In the genomic region with DNA sequence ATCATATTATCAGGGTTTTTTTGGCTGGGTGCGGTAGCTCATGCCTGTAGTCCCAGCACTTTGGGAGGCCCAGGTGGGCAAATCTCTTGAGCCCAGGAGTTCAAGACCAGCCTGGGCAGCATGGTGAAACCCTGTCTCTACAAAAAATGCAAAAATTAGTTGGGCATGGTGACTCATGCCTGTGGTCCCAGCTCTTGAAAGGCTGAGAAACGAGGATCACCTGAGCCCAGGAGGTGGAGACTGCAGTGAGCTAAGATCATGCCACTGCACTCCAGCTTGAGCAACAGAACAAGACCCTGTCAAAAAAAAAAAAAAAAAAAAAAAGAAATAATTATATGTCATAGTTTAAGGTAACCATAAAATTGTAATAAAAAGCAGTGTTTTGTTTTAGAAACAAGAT, we compare ENCODE assay signal across 8 cellular contexts. TPM values are rescaled to one million over a fixed set of nuclear protein-coding genes. Genes with fewer than 3 reads are reported as not detected.
DNase-seq lines count a peak whose midpoint lies in the region; ATAC-seq, FAIRE-seq and TF ChIP-seq lines count a peak whose summit lies in the region.
"Not testable (repeated sequence)": the region's sequence is repeated elsewhere in the genome, so short reads cannot be mapped to it uniquely, and the experiment has no call there.
"Had no signal": no experiment of that assay in that cellular context is flagged by ENCODE, and none has a peak within 500 bp of the region (broad histone marks: within the 10 kb centered on the region; RNA-seq: fewer than 3 reads in every experiment).

No MANE protein-coding gene starts in this region.

- not testable (repeated sequence) for H3K27me3 ChIP-seq in RWPE2 (ENCODE audit: insufficient read depth, poor library complexity, severe bottlenecking); keratinocyte (ENCODE audit: control insufficient read depth, extremely low read depth, insufficient read depth, low read length)

- H3K27ac ChIP-seq in RWPE2 (ENCODE audit: poor library complexity, severe bottlenecking): peak overlapping the region; percentile 23
- H3K27ac ChIP-seq in epithelial cell of prostate: peak overlapping the region; percentile 14
- H3K27ac ChIP-seq in keratinocyte (ENCODE audit: control insufficient read depth, insufficient read depth, low read length): peak overlapping the region; percentile 0

- DNase-seq in H4 (ENCODE audit: low spot score) (peak; percentile 23), M059J (ENCODE audit: low read depth) (peak; percentile 78), MCF 10A (ENCODE audit: unreplicated experiment) (peak; percentile 63), keratinocyte (ENCODE audit: low read depth, low spot score) (peak; percentile 50), renal cortical epithelial cell (ENCODE audit: low read depth) (peak; percentile 66)
- DNase-seq in RWPE2 (ENCODE audit: low spot score); epithelial cell of prostate (ENCODE audit: low read depth, low spot score): not testable (repeated sequence)

- ATAC-seq in RWPE2 (ENCODE audit: low read depth): peak; percentile 75

- H2AFZ ChIP-seq in keratinocyte (ENCODE audit: control insufficient read depth, low read length): not testable (repeated sequence)

- not testable (repeated sequence) for TF ChIP-seq CTCF in RWPE2 (IDR thresholded peaks at IDR 0.05; ENCODE audit: poor library complexity, severe bottlenecking); MCF 10A (IDR thresholded peaks at IDR 0.05; ENCODE audit: unreplicated experiment); keratinocyte (optimal IDR thresholded peaks at IDR 0.05 in 1 of 3, IDR thresholded peaks at IDR 0.05 in 1 of 3, conservative IDR thresholded peaks at IDR 0.05 in 1 of 3; ENCODE audit: extremely low read depth in 1 of 3, insufficient read depth in 2 of 3, low read length in 3 of 3)

- not testable (repeated sequence) for H3K9me3 ChIP-seq in RWPE2 (ENCODE audit: severe bottlenecking); keratinocyte (ENCODE audit: control insufficient read depth, low read depth, low read length)

- CTCF ChIA-PET in MCF 10A (lab: Yijun Ruan, JAX): not testable (repeated sequence)

- POLR2A ChIA-PET in MCF 10A (lab: Yijun Ruan, JAX): interaction anchor here (1.0 to 1.1 kb wide), 2 partner anchors 9 to 19 kb away, joined by 3 read pairs; no protein-coding TSS in a partner anchor

- not testable (repeated sequence) for H3K9me1 ChIP-seq in keratinocyte (ENCODE audit: control insufficient read depth, extremely low read depth, insufficient read depth, low read length)

- H3K27me3 Mint-ChIP-seq in MCF 10A (ENCODE audit: insufficient read depth, unreplicated experiment): not testable (repeated sequence)

- not testable (repeated sequence) for H3K36me3 ChIP-seq in RWPE2 (ENCODE audit: low read depth); keratinocyte (ENCODE audit: control insufficient read depth in 2 of 2, extremely low read depth in 1 of 2, insufficient read depth in 2 of 2, low read length in 2 of 2)

- H4K20me1 ChIP-seq in keratinocyte (ENCODE audit: control insufficient read depth, extremely low read depth, insufficient read depth, low read length): not testable (repeated sequence)

- not testable (repeated sequence) for H3K9ac ChIP-seq in keratinocyte (ENCODE audit: control insufficient read depth, extremely low read depth, insufficient read depth, low read length)

- FAIRE-seq in keratinocyte (lab: Jason Lieb, UNC): not testable (repeated sequence)

- H3K36me3 Mint-ChIP-seq in MCF 10A (ENCODE audit: insufficient read depth, unreplicated experiment): not testable (repeated sequence)

- H3K9me3 Mint-ChIP-seq in MCF 10A (ENCODE audit: unreplicated experiment): not testable (repeated sequence)

- H3K4me3 Mint-ChIP-seq in MCF 10A (ENCODE audit: unreplicated experiment): not testable (repeated sequence)

- H3K4me1 ChIP-seq in RWPE2 (ENCODE audit: insufficient read depth, poor library complexity, severe bottlenecking) (peaks cover 18% of the 10 kb centered on the region), keratinocyte (ENCODE audit: control insufficient read depth, extremely low read depth, insufficient read depth, low read length) (peaks cover 17% of the 10 kb centered on the region)

- dilution Hi-C loops in keratinocyte (cut with MboI; ENCODE audit: extremely low pct_ligation_motif_present, low sequenced_read_pairs): not testable (repeated sequence)

- peaks cover 16% of the 10 kb centered on the region for H3K4me1 Mint-ChIP-seq in MCF 10A (ENCODE audit: insufficient read depth, unreplicated experiment)

- H3K4me3 ChIP-seq in RWPE2 (ENCODE audit: severe bottlenecking); keratinocyte (ENCODE audit: control insufficient read depth in 2 of 3, extremely low read depth in 1 of 3, insufficient read depth in 2 of 3, low read depth in 1 of 3, low read length in 3 of 3): not testable (repeated sequence)

- BruUV-seq in MCF 10A (replicated peaks; lab: Mats Ljungman, UMichigan): not testable (repeated sequence)

- intact Hi-C loops in MCF 10A (cut with micrococcal nuclease): not testable (repeated sequence)

- not testable (repeated sequence) for H3K4me2 ChIP-seq in keratinocyte (ENCODE audit: control insufficient read depth, extremely low read depth, insufficient read depth, low read depth, low read length)

- not testable (repeated sequence) for H3K27ac Mint-ChIP-seq in MCF 10A (ENCODE audit: low read depth, unreplicated experiment)

- peaks cover 44% of the 10 kb centered on the region for H3K79me2 ChIP-seq in keratinocyte (ENCODE audit: control insufficient read depth, insufficient read depth, low read length)

RNA-seq across cellular contexts. Expression of a gene that starts 18.4 kb away (rescaled TPM):
- total RNA-seq in H4 (2014; rRNA removed; shearing (Covaris generic)): 58.1 and 72.8 TPM in 2 replicates
- 131 and 132 TPM in 2 replicates for total RNA-seq in M059J (2014; rRNA removed; shearing (Covaris generic))
- total RNA-seq in MCF 10A (2022) (104 and 135 TPM in 2 replicates), renal cortical epithelial cell (88.8 and 301 TPM in 2 replicates)
- polyA plus RNA-seq in keratinocyte: 116 to 122 TPM (median 120 TPM) in 3 replicates
- 28.5 TPM for polyA plus RNA-seq in keratinocyte (2011; ENCODE audit: low read depth)
- 60.2 and 96.5 TPM in 2 replicates for polyA plus RNA-seq in keratinocyte (2011; cell fraction: cytosol; rRNA removed)
- 130 and 133 TPM in 2 replicates for polyA plus RNA-seq in keratinocyte (2011; cell fraction: nucleus; rRNA removed)
- 53.6 and 94.8 TPM in 2 replicates for polyA plus RNA-seq in keratinocyte (2012; ENCODE audit: low replicate concordance)
- 122 to 230 TPM (median 217 TPM) in 3 replicates for polyA minus RNA-seq in keratinocyte
- 159 TPM for polyA minus RNA-seq in keratinocyte (2011; cell fraction: cytosol; rRNA and poly(A)+ RNA removed)
- 314 and 552 TPM in 2 replicates for polyA minus RNA-seq in keratinocyte (2011; cell fraction: nucleus; rRNA and poly(A)+ RNA removed)
- polyA plus RNA-seq: IgD-negative memory B cell had no signal
